8 cellular contexts compared by ENCODE assay signal in genomic region chr10:78972160-78972946, GRCh38.
DNase-seq lines count a peak whose midpoint lies in the region; ATAC-seq, FAIRE-seq and TF ChIP-seq lines count a peak whose summit lies in the region.

No MANE protein-coding gene starts in this region.

- POLR2A ChIA-PET in K562 (lab: Yijun Ruan, JAX) = interaction anchor here (0.6 to 2.4 kb wide), 11 partner anchors 8 to 211 kb away, joined by 3 to 12 read pairs (median 4); no protein-coding TSS in a partner anchor

- CTCF ChIA-PET in K562 (lab: Yijun Ruan, JAX; ENCODE audit: low intra/inter-chr PET ratio) = no interaction called here

- DNase-seq in A172 (ENCODE audit: low spot score) (peak; percentile 89), HK-2 (ENCODE audit: unreplicated experiment) (peak; percentile 83), K562 (ENCODE audit: extremely low read depth in 1 of 4, low spot score in 3 of 4) (peak; percentile 85 to 88 (median 87)), gastrocnemius medialis (peak; percentile 78 to 91), SKM-1 (lab: John Stamatoyannopoulos, UW; ENCODE audit: unreplicated experiment) (no peak)
- DNase-seq in activated CD4-positive, alpha-beta T cell treated with anti-CD3 and anti-CD28 coated beads, Interleukin-2, amount 50 U/mL, for 4 hours = no peak

- no peaks in the 10 kb centered on the region for H4K20me1 ChIP-seq in K562 (replicated peaks; ENCODE audit: control insufficient read depth, insufficient read depth, low read length)

- peak overlapping the region; percentile 97 for H3K4me2 ChIP-seq in K562 (ENCODE audit: insufficient read depth, low read length)

- no peak for TF ChIP-seq CTCF in K562 (IDR thresholded peaks at IDR 0.05 in 2 of 3, conservative IDR thresholded peaks at IDR 0.05 in 1 of 3; ENCODE audit: insufficient read depth in 2 of 3, low read depth in 1 of 3, low read length in 3 of 3)
- TF ChIP-seq CTCF in gastrocnemius medialis (IDR thresholded peaks at IDR 0.05 in 4 of 5, conservative IDR thresholded peaks at IDR 0.05 in 1 of 5) = no peak

- H3K4me3 ChIP-seq in K562 = no peak overlapping the region; the same call in 1 of the 2 replicates
- no peak overlapping the region for H3K4me3 ChIP-seq in iPS-15b (ENCODE audit: low read depth, low read length)
- H3K4me3 ChIP-seq in gastrocnemius medialis = peak overlapping the region in 3 of 4 donors; percentile 57 to 72 (median 58)

- peaks cover 2 to 11% of the 10 kb centered on the region in 2 experiments; a peak in 4 of 5 replicates for H3K27me3 ChIP-seq in K562 (ENCODE audit: control insufficient read depth in 2 of 2, insufficient read depth in 2 of 2, low read length in 2 of 2)
- no peaks in the 10 kb centered on the region for H3K27me3 ChIP-seq in iPS-15b (ENCODE audit: control insufficient read depth, insufficient read depth, low read length)
- no peaks in the 10 kb centered on the region for H3K27me3 ChIP-seq in gastrocnemius medialis

- no peaks in the 10 kb centered on the region for H3K36me3 ChIP-seq in K562 (ENCODE audit: control insufficient read depth, insufficient read depth, low read length)
- no peaks in the 10 kb centered on the region for H3K36me3 ChIP-seq in iPS-15b (ENCODE audit: control insufficient read depth, insufficient read depth, low read length)
- H3K36me3 ChIP-seq in gastrocnemius medialis = no peaks in the 10 kb centered on the region

- no peaks in the 10 kb centered on the region for H3K9me1 ChIP-seq in K562 (ENCODE audit: control insufficient read depth, insufficient read depth, low read length)

- H3K9ac ChIP-seq in K562 (ENCODE audit: insufficient read depth in 1 of 2, low read depth in 2 of 2, low read length in 2 of 2) (peak overlapping the region; percentile 86 to 88), iPS-15b (ENCODE audit: low read depth, low read length) (peak overlapping the region; percentile 47)

- H2AFZ ChIP-seq in K562 (ENCODE audit: low read depth, low read length) = peak overlapping the region; percentile 90

- intact Hi-C loops in K562 (cut with micrococcal nuclease) (loop anchor here (1.0 to 5.0 kb wide), 4 partner anchors 80 to 223 kb away; partner anchors contain the start of gene ZMIZ1), gastrocnemius medialis (cut with DNase I; ENCODE audit: low total_unique reads) (loop anchor here (2.0 to 5.0 kb wide), 3 partner anchors 50 to 225 kb away; no protein-coding TSS in a partner anchor)

- 0 out of 2 replicates have a peak, but pooled peaks have one; percentile 5 for TF ChIP-seq EP300 in K562 (IDR thresholded peaks at IDR 0.05; ENCODE audit: low read length)

- no peak for TF ChIP-seq POLR2A in K562 (conservative IDR thresholded peaks at IDR 0.05)
- no peak for TF ChIP-seq POLR2A in gastrocnemius medialis (IDR thresholded peaks at IDR 0.05)

- H3K79me2 ChIP-seq in K562 (ENCODE audit: control insufficient read depth, insufficient read depth, low read length) = no peaks in the 10 kb centered on the region

- H3K4me1 ChIP-seq in K562 (replicated peaks in 1 of 2; ENCODE audit: control insufficient read depth in 2 of 2, insufficient read depth in 2 of 2, low read length in 2 of 2) (peaks cover 32 to 35% of the 10 kb centered on the region in 2 experiments), iPS-15b (ENCODE audit: control insufficient read depth, insufficient read depth, low read length) (peaks cover 9% of the 10 kb centered on the region), gastrocnemius medialis (peaks cover 28 to 30% of the 10 kb centered on the region in 2 donors)

- WGBS in K562 (ENCODE audit: insufficient coverage, low coverage, missing lambda C conversion rate) = 21% methylated on average over 11 of the region's 11 CpGs

- peak; percentile 78 for ATAC-seq in K562
- ATAC-seq in gastrocnemius medialis = peak; percentile 59 to 63
- ATAC-seq in HG03139 (IDR thresholded peaks at IDR 0.05; ENCODE audit: unreplicated experiment) = no peak

- no peak for FAIRE-seq in K562 (lab: Jason Lieb, UNC)

- H3K27ac ChIP-seq in K562 (ENCODE audit: extremely low read depth, low read depth, low read length) (peak overlapping the region; percentile 98), gastrocnemius medialis (peak overlapping the region; percentile 97 to 100 (median 98))

- in situ Hi-C loops in K562 (cut with MboI) (no loop called here), gastrocnemius medialis (cut with MboI; ENCODE audit: low sequenced_read_pairs in 4 of 4) (loop anchor here in 1 of 4 donors (25.0 kb wide), 1 partner anchor 215 kb away; no protein-coding TSS in a partner anchor)

- no peaks in the 10 kb centered on the region for H3K9me3 ChIP-seq in K562 (replicated peaks; ENCODE audit: control insufficient read depth, insufficient read depth, low read depth, low read length)
- H3K9me3 ChIP-seq in iPS-15b (ENCODE audit: control insufficient read depth, insufficient read depth, low read length) = no peaks in the 10 kb centered on the region
- no peaks in the 10 kb centered on the region for H3K9me3 ChIP-seq in gastrocnemius medialis

- TF ChIP-seq RAD21 in K562 (CRISPR knock-in tag; conservative IDR thresholded peaks at IDR 0.05 in 1 of 2, IDR thresholded peaks at IDR 0.05 in 1 of 2) = 0 out of 4 replicates have a peak, but pooled peaks of 1 of the 2 experiments have one; percentile 9

- no TSS peak for BruUV-seq in K562 (replicated peaks; lab: Mats Ljungman, UMichigan)

TF ChIP-seq in K562, 482 proteins besides CTCF, POLR2A, EP300 and RAD21 (continues in another document):
- 0 out of 2 replicates have a peak, but pooled peaks have one; percentile 80 for TF ChIP-seq NR4A1 (CRISPR knock-in tag; IDR thresholded peaks at IDR 0.05)
- TF ChIP-seq NR4A1 (tag; IDR thresholded peaks at IDR 0.05) = no peak; the same call in none of the 2 replicates
- TF ChIP-seq NR3C1 (CRISPR knock-in tag; IDR thresholded peaks at IDR 0.05) = no peak
- TF ChIP-seq ZNF76 (CRISPR knock-in tag; IDR thresholded peaks at IDR 0.05; ENCODE audit: borderline replicate concordance) = 0 out of 2 replicates have a peak, but pooled peaks have one; percentile 34
- TF ChIP-seq TCF7L2 (IDR thresholded peaks at IDR 0.05; ENCODE audit: low read depth, low read length) = no peak
- TF ChIP-seq ZNF165 (CRISPR knock-in tag; IDR thresholded peaks at IDR 0.05; ENCODE audit: borderline replicate concordance) = no peak
- peak; percentile 29 for TF ChIP-seq MEIS2 (IDR thresholded peaks at IDR 0.05; ENCODE audit: partially characterized antibody)
- TF ChIP-seq ZNF316 (IDR thresholded peaks at IDR 0.05) = peak; percentile 96
- TF ChIP-seq ATF7 (IDR thresholded peaks at IDR 0.05) = peak; percentile 62
- TF ChIP-seq TARDBP (IDR thresholded peaks at IDR 0.05) = peak; percentile 64; the same call in 1 of the 2 replicates
- peak; percentile 88 for TF ChIP-seq DMBX1 (CRISPR knock-in tag; IDR thresholded peaks at IDR 0.05; ENCODE audit: borderline replicate concordance)
- TF ChIP-seq BACH1 (tag; IDR thresholded peaks at IDR 0.05) = peak; percentile 94
- TF ChIP-seq SMARCA4 (IDR thresholded peaks at IDR 0.05) = peak; percentile 85; the same call in 1 of the 2 replicates
- peak; percentile 92 for TF ChIP-seq JUND (IDR thresholded peaks at IDR 0.05; ENCODE audit: borderline replicate concordance, low read depth, low read length)
- TF ChIP-seq JUND (tag; IDR thresholded peaks at IDR 0.05; ENCODE audit: borderline replicate concordance, low read depth, low read length) = peak; percentile 84; the same call in 1 of the 3 replicates
- TF ChIP-seq ATF1 (CRISPR knock-in tag; IDR thresholded peaks at IDR 0.05) = no peak
- peak; percentile 63; the same call in 1 of the 2 replicates for TF ChIP-seq ATF1 (tag; IDR thresholded peaks at IDR 0.05)
- peak; percentile 40; the same call in 1 of the 2 replicates for TF ChIP-seq CTBP1 (IDR thresholded peaks at IDR 0.05; ENCODE audit: borderline replicate concordance)
- peak in 1 of 2 experiments; percentile 37; a peak in 1 of 4 replicates for TF ChIP-seq TRIM24 (IDR thresholded peaks at IDR 0.05)
- no peak for TF ChIP-seq ZZZ3 (IDR thresholded peaks at IDR 0.05)
- peak; percentile 94 for TF ChIP-seq MAFG (tag; conservative IDR thresholded peaks at IDR 0.05)
- TF ChIP-seq ZBTB7A (IDR thresholded peaks at IDR 0.05; ENCODE audit: borderline replicate concordance, control insufficient read depth, low read depth, low read length) = peak; percentile 66; the same call in 1 of the 2 replicates
- TF ChIP-seq NR2C2 (CRISPR knock-in tag; IDR thresholded peaks at IDR 0.05) = peak; percentile 33; the same call in 1 of the 2 replicates
- TF ChIP-seq NR2C2 (tag; IDR thresholded peaks at IDR 0.05) = peak; percentile 74; the same call in 1 of the 2 replicates
- peak; percentile 10; the same call in 1 of the 2 replicates for TF ChIP-seq MAX (CRISPR knock-in tag; IDR thresholded peaks at IDR 0.05)
- TF ChIP-seq NFE2 (IDR thresholded peaks at IDR 0.05; ENCODE audit: low read depth) = peak; percentile 97
- TF ChIP-seq ZNF57 (CRISPR knock-in tag; IDR thresholded peaks at IDR 0.05) = peak; percentile 23; the same call in 1 of the 2 replicates

Comparison
In these comparisons a context has a peak if more than half of its experiments do, and no peak if none do; other contexts are left out.
1. DNase-seq: peak in A172 (single experiment), HK-2 (single experiment), K562 (4 of 4) and gastrocnemius medialis (2 of 2); none in activated CD4-positive, alpha-beta T cell treated with anti-CD3 and anti-CD28 coated beads, Interleukin-2, amount 50 U/mL, for 4 hours (0 of 2) and SKM-1 (single experiment).
2. H3K4me3 ChIP-seq: peak in gastrocnemius medialis (3 of 4); none in K562 (single experiment) and iPS-15b (single experiment).